ENCODE assay signal across 17 cellular contexts in the genomic region with DNA sequence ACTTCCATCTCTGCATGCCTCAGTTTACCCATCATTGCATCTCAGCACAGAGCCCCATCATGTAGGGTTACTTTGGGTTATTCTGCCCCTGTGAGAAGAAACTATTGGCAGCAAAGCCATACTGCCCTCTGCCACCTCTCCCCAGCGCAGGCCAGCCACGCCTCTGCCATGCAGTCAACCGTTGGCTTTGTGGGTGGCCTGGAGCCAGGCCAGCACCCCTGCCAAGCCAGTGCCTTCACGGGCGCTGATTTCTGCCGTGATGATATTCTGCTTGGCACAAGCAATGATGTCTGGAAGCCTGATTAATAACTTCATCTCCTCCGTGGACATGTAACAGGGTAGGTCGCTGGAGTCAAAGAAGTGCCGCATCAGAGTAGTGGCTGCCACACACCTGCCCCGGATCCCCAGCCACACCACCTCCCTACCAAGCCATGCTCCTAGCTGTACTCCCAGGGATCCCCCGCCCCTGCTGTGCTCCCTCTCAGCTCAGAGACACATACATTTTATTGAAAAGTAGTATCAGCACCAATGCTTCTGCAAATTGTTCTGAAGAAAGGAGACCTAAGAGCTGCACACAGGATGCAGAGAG. TPM values are rescaled to one million over a fixed set of nuclear protein-coding genes. Genes with fewer than 3 reads are reported as not detected.
DNase-seq lines count a peak whose midpoint lies in the region; ATAC-seq and TF ChIP-seq lines count a peak whose summit lies in the region.
"Had no signal": no experiment of that assay in that cellular context is flagged by ENCODE, and none has a peak within 500 bp of the region (broad histone marks: within the 10 kb centered on the region; RNA-seq: fewer than 3 reads in every experiment).

No MANE protein-coding gene starts in this region.

- no peaks in the 10 kb centered on the region for H3K4me1 Mint-ChIP-seq in HFFc6 (ENCODE audit: low read depth)
- H3K4me1 Mint-ChIP-seq: activated B cell treated with CpG ODN at 0.5 μM for 24 hours, T-helper 17 cell had no signal

- no peaks in the 10 kb centered on the region for H3K36me3 Mint-ChIP-seq in HFFc6 (ENCODE audit: low read depth)

- H3K4me3 ChIP-seq in MG63 (no peak overlapping the region), heart left ventricle (no peak overlapping the region), psoas muscle (no peak overlapping the region)
- H3K4me3 ChIP-seq: tibial artery had no signal

- H3K27ac Mint-ChIP-seq in HFFc6, result no peak overlapping the region
- H3K27ac Mint-ChIP-seq: activated B cell treated with CpG ODN at 0.5 μM for 24 hours, T-helper 17 cell had no signal

- no peaks in the 10 kb centered on the region for H3K27me3 ChIP-seq in MG63
- H3K27me3 ChIP-seq in heart left ventricle, result peaks cover 0 to 6% (median 0%) of the 10 kb centered on the region in 9 donors
- no peaks in the 10 kb centered on the region for H3K27me3 ChIP-seq in psoas muscle (ENCODE audit: insufficient read depth in 3 of 3, low read length in 2 of 3)

- ATAC-seq in heart left ventricle, result peak in 3 of 4 donors; percentile 64 to 82 (median 75)
- ATAC-seq in psoas muscle, result peak in 3 of 4 donors; percentile 65 to 86 (median 75)
- no peak for ATAC-seq in HG02885 (IDR thresholded peaks at IDR 0.05; ENCODE audit: poor library complexity, unreplicated experiment)
- ATAC-seq: T-helper 17 cell had no signal

- TF ChIP-seq CTCF in heart left ventricle (IDR thresholded peaks at IDR 0.05), result no peak
- TF ChIP-seq CTCF in psoas muscle (IDR thresholded peaks at IDR 0.05), result no peak
- no peak for TF ChIP-seq CTCF in HFFc6 (IDR thresholded peaks at IDR 0.05)

- peak; percentile 31 for DNase-seq in DMS 273 (lab: John Stamatoyannopoulos, UW; ENCODE audit: unreplicated experiment)
- no peak for DNase-seq in DMS 273 treated with DMSO at 0.1 percent for 48 hours (lab: John Stamatoyannopoulos, UW)
- DNase-seq in MG63, result peak; percentile 73
- DNase-seq in heart left ventricle, result peak in 4 of 5 donors; percentile 25 to 69 (median 58)
- peak in 1 of 2 donors; percentile 63 for DNase-seq in psoas muscle
- DNase-seq in HFFc6, result no peak
- no peak for DNase-seq in activated CD4-positive, alpha-beta T cell treated with anti-CD3 and anti-CD28 coated beads for 1 hour
- DNase-seq: activated B cell treated with CpG ODN at 0.5 μM for 24 hours; activated effector memory CD4-positive, alpha-beta T cell treated with Interleukin-2 at 50 U/mL for 16 hours; cerebellar nuclear complex; hippocampal formation; T-helper 17 cell; tibial artery had no signal

- H3K36me3 ChIP-seq in MG63, result no peaks in the 10 kb centered on the region
- H3K36me3 ChIP-seq in heart left ventricle, result no peaks in the 10 kb centered on the region
- H3K36me3 ChIP-seq in psoas muscle (ENCODE audit: insufficient read depth in 1 of 2, low read depth in 1 of 2), result no peaks in the 10 kb centered on the region
- H3K36me3 ChIP-seq: tibial artery had no signal

- H3K27me3 Mint-ChIP-seq in HFFc6 (ENCODE audit: insufficient read depth), result peaks cover 46% of the 10 kb centered on the region

- intact Hi-C loops in heart left ventricle (cut with DNase I), result no loop called here
- intact Hi-C loops in psoas muscle (cut with DNase I), result no loop called here

- WGBS in heart left ventricle, 4 donors, result 47 to 59% (median 54%) methylated on average over 11 of the region's 11 CpGs
- WGBS in psoas muscle, 3 donors, result 26 to 43% (median 27%) methylated on average over 11 of the region's 11 CpGs

- no peak for TF ChIP-seq POLR2A in heart left ventricle (IDR thresholded peaks at IDR 0.05)

- H3K9me3 ChIP-seq in MG63, result no peaks in the 10 kb centered on the region
- H3K9me3 ChIP-seq in heart left ventricle, result no peaks in the 10 kb centered on the region
- no peaks in the 10 kb centered on the region for H3K9me3 ChIP-seq in psoas muscle
- H3K9me3 ChIP-seq: tibial artery had no signal

- H3K27ac ChIP-seq in heart left ventricle (no peak overlapping the region), psoas muscle (no peak overlapping the region)
- H3K27ac ChIP-seq: 22Rv1, tibial artery had no signal

- H3K4me1 ChIP-seq in heart left ventricle (no peaks in the 10 kb centered on the region), psoas muscle (no peaks in the 10 kb centered on the region)

- no peaks in the 10 kb centered on the region for H3K9me3 Mint-ChIP-seq in HFFc6
- H3K9me3 Mint-ChIP-seq: activated B cell treated with CpG ODN at 0.5 μM for 24 hours had no signal

- no peak overlapping the region for H3K4me3 Mint-ChIP-seq in HFFc6
- H3K4me3 Mint-ChIP-seq: activated B cell treated with CpG ODN at 0.5 μM for 24 hours, T-helper 17 cell had no signal

RNA-seq across cellular contexts. Expression of a gene that starts 15.0 kb away (rescaled TPM):
- 13.3 and 13.9 TPM in 2 replicates for total RNA-seq in MG63 (2014; rRNA removed; shearing (Covaris generic); ENCODE audit: low replicate concordance)
- total RNA-seq in heart left ventricle, result 100 to 1,000 TPM in 2 of 9 donors, 10 to 100 TPM in 7; 28.6 to 180 (median 48.7) TPM
- 10 to 100 TPM; 13.4 to 22.7 TPM for polyA plus RNA-seq in heart left ventricle
- total RNA-seq in psoas muscle, result 10 to 100 TPM; 16.0 to 52.5 (median 41.1) TPM
- polyA plus RNA-seq in psoas muscle, result 10 to 100 TPM; 14.8 to 24.2 (median 18.0) TPM
- total RNA-seq in HFFc6 (2021; fragmentation: NEBNext Ultra II Directional; extraction: Animal tissue kit (Norgen Biotek cat#: 25700)), result 1 to 10 TPM; 4.9 to 8.6 (median 8.4) TPM

RNA-seq across cellular contexts. Expression of a gene that starts 28.6 kb away (rescaled TPM):
- total RNA-seq in MG63 (2014; rRNA removed; shearing (Covaris generic); ENCODE audit: low replicate concordance), result not detected in 2 replicates
- total RNA-seq in heart left ventricle (not detected), psoas muscle (under 1 TPM in 1 of 4 donors, not detected in 3; 0.24 TPM)
- polyA plus RNA-seq in heart left ventricle (not detected), psoas muscle (under 1 TPM in 1 of 3 donors, not detected in 2; 0.01 TPM)
- total RNA-seq in HFFc6 (2021; fragmentation: NEBNext Ultra II Directional; extraction: Animal tissue kit (Norgen Biotek cat#: 25700)), result not detected
- total RNA-seq: activated B cell treated with CpG ODN at 0.5 μM for 24 hours, HT-29, osteoblast, T-helper 17 cell had no signal

RNA-seq across cellular contexts. Expression of a gene that starts 41.7 kb away (rescaled TPM):
- not detected in 2 replicates for total RNA-seq in MG63 (2014; rRNA removed; shearing (Covaris generic); ENCODE audit: low replicate concordance)
- total RNA-seq in heart left ventricle (1 to 10 TPM in 7 of 9 donors, under 1 TPM in 1, not detected in 1; 0.60 to 3.4 (median 1.4) TPM), psoas muscle (10 to 100 TPM; 54.8 to 90.4 (median 73.0) TPM)
- polyA plus RNA-seq in heart left ventricle (1 to 10 TPM in 1 of 2 donors, under 1 TPM in 1; 0.80 to 1.6 TPM), psoas muscle (10 to 100 TPM; 11.0 to 45.3 (median 24.5) TPM)
- under 1 TPM; 0.19 to 0.57 (median 0.33) TPM for total RNA-seq in HFFc6 (2021; fragmentation: NEBNext Ultra II Directional; extraction: Animal tissue kit (Norgen Biotek cat#: 25700))

RNA-seq across cellular contexts. Expression of a gene that starts 47.4 kb away (rescaled TPM):
- not detected in 2 replicates for total RNA-seq in MG63 (2014; rRNA removed; shearing (Covaris generic); ENCODE audit: low replicate concordance)
- not detected for total RNA-seq in heart left ventricle
- not detected for polyA plus RNA-seq in heart left ventricle
- total RNA-seq in psoas muscle, result 1 to 10 TPM; 1.6 to 4.2 (median 2.9) TPM
- polyA plus RNA-seq in psoas muscle, result under 1 TPM; 0.16 to 0.70 (median 0.44) TPM
- total RNA-seq in HFFc6 (2021; fragmentation: NEBNext Ultra II Directional; extraction: Animal tissue kit (Norgen Biotek cat#: 25700)), result not detected
- total RNA-seq: activated B cell treated with CpG ODN at 0.5 μM for 24 hours, osteoblast, T-helper 17 cell had no signal

RNA-seq across cellular contexts. Expression of a gene that starts 49.3 kb away (rescaled TPM):
- 27.8 and 45.7 TPM in 2 replicates for total RNA-seq in MG63 (2014; rRNA removed; shearing (Covaris generic); ENCODE audit: low replicate concordance)
- total RNA-seq in heart left ventricle (10 to 100 TPM; 13.7 to 36.8 (median 21.0) TPM), psoas muscle (100 to 1,000 TPM in 1 of 4 donors, 10 to 100 TPM in 3; 75.2 to 116 (median 78.3) TPM)
- polyA plus RNA-seq in heart left ventricle (100 to 1,000 TPM in 1 of 2 donors, 10 to 100 TPM in 1; 43.1 to 147 TPM), psoas muscle (100 to 1,000 TPM in 2 of 3 donors, 10 to 100 TPM in 1; 65.7 to 236 (median 162) TPM)
- 10 to 100 TPM; 33.5 to 46.3 (median 38.7) TPM for total RNA-seq in HFFc6 (2021; fragmentation: NEBNext Ultra II Directional; extraction: Animal tissue kit (Norgen Biotek cat#: 25700))

Comparison
In these comparisons a context has a peak if more than half of its experiments do, and no peak if none do; other contexts are left out.
1. DNase-seq: peak in DMS 273 (single experiment), MG63 (single experiment) and heart left ventricle (4 of 5); none in DMS 273 treated with DMSO at 0.1 percent for 48 hours (single experiment), HFFc6 (single experiment) and activated CD4-positive, alpha-beta T cell treated with anti-CD3 and anti-CD28 coated beads for 1 hour (single experiment).
2. RNA of a gene that starts 41.7 kb away (total RNA-seq): 54.8 to 90.4 TPM in psoas muscle; 0.60 to 3.4 TPM in heart left ventricle, 0.19 to 0.57 TPM in HFFc6 and not detected in MG63; every median in the first group is over 10 times any median in the second.